17 cellular contexts compared by ENCODE assay signal in genomic region chr19:52935434-52935833, GRCh38. TPM values are rescaled to one million over a fixed set of nuclear protein-coding genes. Genes with fewer than 3 reads are reported as not detected.
A peak's percentile ranks its signal among the peaks of the same experiment; 100 is the strongest.
DNase-seq lines count a peak whose midpoint lies in the region; ATAC-seq and TF ChIP-seq lines count a peak whose summit lies in the region.
"Had no signal": no experiment of that assay in that cellular context is flagged by ENCODE, and none has a peak within 500 bp of the region (broad histone marks: within the 10 kb centered on the region; RNA-seq: fewer than 3 reads in every experiment).

No MANE protein-coding gene starts in this region.

- H3K27ac Mint-ChIP-seq in nephron = peak overlapping the region in 2 of 3 experiments; percentile 81 to 90
- H3K27ac Mint-ChIP-seq: activated T-helper 17 cell treated with anti-CD3 and anti-CD28 coated beads, Interleukin-2, amount 50 U/mL, for 72 hours; B cell had no signal

- no peaks in the 10 kb centered on the region for H3K27me3 Mint-ChIP-seq in nephron (ENCODE audit: low read depth)
- H3K27me3 Mint-ChIP-seq: activated T-helper 17 cell treated with anti-CD3 and anti-CD28 coated beads, Interleukin-2, amount 50 U/mL, for 72 hours; B cell had no signal

- peaks cover 10% of the 10 kb centered on the region for H3K4me1 Mint-ChIP-seq in nephron

- H3K27me3 ChIP-seq in colonic mucosa = no peaks in the 10 kb centered on the region
- H3K27me3 ChIP-seq in suprapubic skin = no peaks in the 10 kb centered on the region

- H3K36me3 Mint-ChIP-seq in nephron (ENCODE audit: low read depth) = peaks cover 35% of the 10 kb centered on the region

- WGBS in suprapubic skin = 89% methylated on average over 8 of the region's 8 CpGs

- no peak for ATAC-seq in GM19023 (IDR thresholded peaks at IDR 0.05; ENCODE audit: unreplicated experiment)
- ATAC-seq: activated T-helper 17 cell treated with anti-CD3 and anti-CD28 coated beads, Interleukin-2, amount 50 U/mL, for 72 hours had no signal

- H3K27ac ChIP-seq in colonic mucosa = peak overlapping the region; percentile 21
- no peak overlapping the region for H3K27ac ChIP-seq in suprapubic skin
- H3K27ac ChIP-seq: parathyroid adenoma had no signal

- no peak for TF ChIP-seq EP300 in suprapubic skin (IDR thresholded peaks at IDR 0.05)

- H3K9me3 ChIP-seq in colonic mucosa (no peaks in the 10 kb centered on the region), suprapubic skin (no peaks in the 10 kb centered on the region)

- DNase-seq in EH (ENCODE audit: low read depth) = peak; percentile 12
- peak; percentile 19 for DNase-seq in NOMO-1 treated with dmso at 0.1 percent for 144 hours (lab: John Stamatoyannopoulos, UW; ENCODE audit: unreplicated experiment)
- no peak for DNase-seq in colonic mucosa
- DNase-seq in NCI-H2029 (lab: John Stamatoyannopoulos, UW) = no peak
- no peak for DNase-seq in NCI-H1694 treated with DMSO at 0.1 percent for 48 hours (lab: John Stamatoyannopoulos, UW)
- DNase-seq in suprapubic skin (ENCODE audit: low spot score in 2 of 2) = no peak
- DNase-seq: activated CD4-positive, alpha-beta T cell treated with anti-CD3 and anti-CD28 coated beads for 48 hours; DND-41; KBM-7; mammary epithelial cell; NCI-H2081; stimulated activated CD4-positive, alpha-beta T cell treated with anti-CD3 and anti-CD28 coated beads, Interleukin-2, amount 100 ng/mL, for 24 hours had no signal

- no peak overlapping the region for H3K4me3 Mint-ChIP-seq in nephron
- H3K4me3 Mint-ChIP-seq: activated T-helper 17 cell treated with anti-CD3 and anti-CD28 coated beads, Interleukin-2, amount 50 U/mL, for 72 hours; B cell had no signal

- TF ChIP-seq CTCF in colonic mucosa (IDR thresholded peaks at IDR 0.05) (no peak), nephron (IDR thresholded peaks at IDR 0.05; ENCODE audit: unreplicated experiment in 3 of 3) (no peak), suprapubic skin (IDR thresholded peaks at IDR 0.05) (no peak)

- peak overlapping the region; percentile 25 to 62 for H3K9ac ChIP-seq in colonic mucosa (ENCODE audit: low read depth in 2 of 2, low read length in 2 of 2)
- H3K9ac ChIP-seq: parathyroid adenoma had no signal

- H3K36me3 ChIP-seq in colonic mucosa (no peaks in the 10 kb centered on the region), suprapubic skin (peaks cover 3% of the 10 kb centered on the region)

- TF ChIP-seq POLR2A in suprapubic skin (IDR thresholded peaks at IDR 0.05) = no peak

- H3K9me3 Mint-ChIP-seq in nephron = peaks cover 2% of the 10 kb centered on the region

- intact Hi-C loops in colonic mucosa (cut with DNase I) = no loop called here

- H3K4me1 ChIP-seq in colonic mucosa (no peaks in the 10 kb centered on the region), suprapubic skin (peaks cover 7% of the 10 kb centered on the region)
- H3K4me1 ChIP-seq: parathyroid adenoma had no signal

- H3K4me3 ChIP-seq in colonic mucosa (no peak overlapping the region), suprapubic skin (no peak overlapping the region)

RNA-seq across cellular contexts. Expression of gene ZNF888, which starts 12.2 kb away (rescaled TPM):
- 10 to 100 TPM in 1 of 2 donors, 1 to 10 TPM in 1; 9.5 to 17.0 TPM for total RNA-seq in colonic mucosa
- 1 to 10 TPM; 3.5 to 5.3 (median 4.5) TPM for total RNA-seq in suprapubic skin

RNA-seq across cellular contexts. Expression of gene ZNF816, which starts 27.2 kb away (rescaled TPM):
- total RNA-seq in colonic mucosa = 10 to 100 TPM; 10.8 to 21.4 TPM
- total RNA-seq in suprapubic skin = 10 to 100 TPM in 2 of 4 donors, 1 to 10 TPM in 2; 6.8 to 14.5 (median 9.2) TPM

RNA-seq across cellular contexts. Expression of gene ZNF320, which starts 38.0 kb away (rescaled TPM):
- total RNA-seq in colonic mucosa (10 to 100 TPM in 1 of 2 donors, 1 to 10 TPM in 1; 4.6 to 21.3 TPM), suprapubic skin (10 to 100 TPM in 2 of 4 donors, 1 to 10 TPM in 2; 5.3 to 29.3 (median 11.3) TPM)

Comparison
In these comparisons a context has a peak if more than half of its experiments do, and no peak if none do; other contexts are left out.
1. DNase-seq: peak in EH (single experiment) and NOMO-1 treated with dmso at 0.1 percent for 144 hours (single experiment); none in colonic mucosa (single experiment), NCI-H2029 (single experiment), NCI-H1694 treated with DMSO at 0.1 percent for 48 hours (single experiment) and suprapubic skin (0 of 2).